15 cellular contexts compared by ENCODE assay signal in genomic region chr3:190694335-190695001, GRCh38.
A peak's percentile ranks its signal among the peaks of the same experiment; 100 is the strongest.
DNase-seq lines count a peak whose midpoint lies in the region; ATAC-seq and TF ChIP-seq lines count a peak whose summit lies in the region.
"Had no signal": no experiment of that assay in that cellular context is flagged by ENCODE, and none has a peak within 500 bp of the region (broad histone marks: within the 10 kb centered on the region; RNA-seq: fewer than 3 reads in every experiment).

No MANE protein-coding gene starts in this region.

- no peak overlapping the region for H3K4me3 ChIP-seq in left lung
- H3K4me3 ChIP-seq: Peyer's patch had no signal

- peak; percentile 55 for ATAC-seq in left lung
- no peak for ATAC-seq in HG03039 (IDR thresholded peaks at IDR 0.05; ENCODE audit: unreplicated experiment)
- ATAC-seq in foreskin keratinocyte: no peak

- intact Hi-C loops in left lung (cut with DNase I): no loop called here

- H3K27me3 ChIP-seq in left lung (no peaks in the 10 kb centered on the region), foreskin keratinocyte (no peaks in the 10 kb centered on the region)
- H3K27me3 ChIP-seq: Peyer's patch had no signal

- DNase-seq in NCI-H187 treated with DMSO at 0.1 percent for 48 hours (lab: John Stamatoyannopoulos, UW) (peak; percentile 16), NCI-H187 (lab: John Stamatoyannopoulos, UW) (no peak), NCI-H345 treated with DMSO at 0.1 percent for 48 hours (lab: John Stamatoyannopoulos, UW; ENCODE audit: unreplicated experiment) (peak; percentile 30), left lung (no peak), foreskin keratinocyte (no peak), DMS 273 treated with DMSO at 0.1 percent for 48 hours (lab: John Stamatoyannopoulos, UW) (no peak)
- DNase-seq: Caco-2; CD4-positive, alpha-beta T cell; HFFc6; NCI-H1436 treated with DMSO at 0.1 percent for 48 hours; NCI-H446; NK-92 treated with Interleukin-12 subunit alpha and Interleukin-12 subunit beta, amount 100 ng/mL, for 24 hours; Peyer's patch; SW 1271 had no signal

- TF ChIP-seq CTCF in left lung (IDR thresholded peaks at IDR 0.05): no peak
- no peak for TF ChIP-seq CTCF in foreskin keratinocyte (conservative IDR thresholded peaks at IDR 0.05)

- no peaks in the 10 kb centered on the region for H3K9me3 ChIP-seq in left lung
- H3K9me3 ChIP-seq: Caco-2, Peyer's patch had no signal

- no peaks in the 10 kb centered on the region for H3K36me3 ChIP-seq in left lung
- H3K36me3 ChIP-seq: Peyer's patch had no signal

- H3K27ac ChIP-seq in left lung (no peak overlapping the region), foreskin keratinocyte (no peak overlapping the region)
- H3K27ac ChIP-seq: Peyer's patch had no signal

- H3K4me1 ChIP-seq in left lung (peaks cover 3 to 6% of the 10 kb centered on the region in 2 donors), foreskin keratinocyte (peaks cover 3% of the 10 kb centered on the region)
- H3K4me1 ChIP-seq: Caco-2, Peyer's patch had no signal

Comparison
In these comparisons a context has a peak if more than half of its experiments do, and no peak if none do; other contexts are left out.
1. DNase-seq: peak in NCI-H187 treated with DMSO at 0.1 percent for 48 hours (single experiment) and NCI-H345 treated with DMSO at 0.1 percent for 48 hours (single experiment); none in NCI-H187 (0 of 2), left lung (0 of 2), foreskin keratinocyte (0 of 2) and DMS 273 treated with DMSO at 0.1 percent for 48 hours (single experiment).